24 cellular contexts compared by ENCODE assay signal in genomic region chr16:50479771-50480170, GRCh38.
"Had no signal": no experiment of that assay in that cellular context is flagged by ENCODE, and none has a peak within 500 bp of the region (broad histone marks: within the 10 kb centered on the region; RNA-seq: fewer than 3 reads in every experiment).

No MANE protein-coding gene starts in this region.

- H3K9me3 ChIP-seq: SJSA1 had no signal

- FAIRE-seq: HTR-8/SVneo, RCC 7860 had no signal

- H3K4me3 ChIP-seq: SJSA1, SK-N-MC had no signal

- H3K27ac Mint-ChIP-seq: IgD-negative memory B cell had no signal

- DNase-seq: KBM-7, MV-4-11, NCI-H1048, NCI-H1105, NCI-H1417, NCI-H1436 treated with DMSO at 0.1 percent for 48 hours, NCI-H1694, NCI-H187 treated with DMSO at 0.1 percent for 48 hours, NCI-H2029 treated with DMSO at 0.1 percent for 48 hours, NCI-H2107, NCI-H2227 treated with DMSO at 0.1 percent for 48 hours, NCI-H510A, NCI-H524 treated with DMSO at 0.1 percent for 48 hours, NCI-H69, NCI-H774, Right ventricle myocardium superior, RPMI8226, SIG-M5 had no signal

- H3K36me3 ChIP-seq: SJSA1 had no signal

- H3K4me1 ChIP-seq: SJSA1 had no signal

- H3K36me3 Mint-ChIP-seq: IgD-negative memory B cell had no signal

- H3K27ac ChIP-seq: HL-60, SJSA1, SK-N-MC had no signal
